ENCODE assay signal across 1 cellular context in genomic region chr5:84791153-84791552, GRCh38.
TF ChIP-seq lines count a peak whose summit lies in the region.

No MANE protein-coding gene starts in this region.

TF ChIP-seq in GM23338, 12 proteins besides CTCF, POLR2A, EP300 and RAD21 (continued from another document):
- TF ChIP-seq, protein P1, sequence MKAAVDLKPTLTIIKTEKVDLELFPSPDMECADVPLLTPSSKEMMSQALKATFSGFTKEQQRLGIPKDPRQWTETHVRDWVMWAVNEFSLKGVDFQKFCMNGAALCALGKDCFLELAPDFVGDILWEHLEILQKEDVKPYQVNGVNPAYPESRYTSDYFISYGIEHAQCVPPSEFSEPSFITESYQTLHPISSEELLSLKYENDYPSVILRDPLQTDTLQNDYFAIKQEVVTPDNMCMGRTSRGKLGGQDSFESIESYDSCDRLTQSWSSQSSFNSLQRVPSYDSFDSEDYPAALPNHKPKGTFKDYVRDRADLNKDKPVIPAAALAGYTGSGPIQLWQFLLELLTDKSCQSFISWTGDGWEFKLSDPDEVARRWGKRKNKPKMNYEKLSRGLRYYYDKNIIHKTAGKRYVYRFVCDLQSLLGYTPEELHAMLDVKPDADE (IDR thresholded peaks at IDR 0.05), result no peak
- TF ChIP-seq CREB1 (CRISPR knock-in tag; IDR thresholded peaks at IDR 0.05; ENCODE audit: low read depth) (no peak), NANOG (IDR thresholded peaks at IDR 0.05; ENCODE audit: borderline replicate concordance) (no peak), POLR2AphosphoS5 (IDR thresholded peaks at IDR 0.05; ENCODE audit: low read depth) (no peak), JUNB (IDR thresholded peaks at IDR 0.05; ENCODE audit: unreplicated experiment) (no peak), STAT1 (IDR thresholded peaks at IDR 0.05; ENCODE audit: unreplicated experiment) (no peak), ZNF114 (CRISPR knock-in tag; IDR thresholded peaks at IDR 0.05) (no peak)
